Comparison of ENCODE assay signal across 37 cellular contexts in genomic region chr20:63596423-63596822, GRCh38. TPM values are rescaled to one million over a fixed set of nuclear protein-coding genes. Genes with fewer than 3 reads are reported as not detected.
"Had no signal": no experiment of that assay in that cellular context is flagged by ENCODE, and none has a peak within 500 bp of the region (broad histone marks: within the 10 kb centered on the region; RNA-seq: fewer than 3 reads in every experiment).

No MANE protein-coding gene starts in this region.

- H3K9me3 ChIP-seq: adrenal gland, body of pancreas, breast epithelium had no signal

- H3K27me3 ChIP-seq: adrenal gland, body of pancreas, brain microvascular endothelial cell, breast epithelium had no signal

- DNase-seq: activated B cell treated with CpG ODN at 0.5 μM for 24 hours; activated CD4-positive, alpha-beta memory T cell treated with anti-CD3 and anti-CD28 coated beads for 36 hours; activated CD4-positive, alpha-beta T cell treated with anti-CD3 and anti-CD28 coated beads for 4 hours; activated CD4-positive, alpha-beta T cell treated with anti-CD3 and anti-CD28 coated beads, Interleukin-2, amount 10 ng/mL, durations not matched to agents 24 days and 14 days; activated CD4-positive, alpha-beta T cell treated with anti-CD3 and anti-CD28 coated beads, Interleukin-2, amount 50 U/mL, for 1 hour; activated CD4-positive, alpha-beta T cell treated with anti-CD3 and anti-CD28 coated beads, Interleukin-2, amount 50 U/mL, for 4 hours; activated CD4-positive, CD25-positive, alpha-beta regulatory T cell treated with anti-CD3 and anti-CD28 coated beads, Interleukin-2, amount 50 U/mL, for 72 hours; activated CD8-positive, alpha-beta memory T cell treated with anti-CD3 and anti-CD28 coated beads, Interleukin-2, amount 50 U/mL, for 4 hours; activated CD8-positive, alpha-beta T cell treated with anti-CD3 and anti-CD28 coated beads for 36 hours; activated effector memory CD4-positive, alpha-beta T cell treated with anti-CD3 and anti-CD28 coated beads, Interleukin-2, amount 50 U/mL, for 16 hours; activated gamma-delta T cell treated with Interleukin-2 at 50 U/mL for 16 hours; activated naive CD4-positive, alpha-beta T cell; activated naive CD4-positive, alpha-beta T cell treated with anti-CD3 and anti-CD28 coated beads for 36 hours; activated naive CD4-positive, alpha-beta T cell treated with anti-CD3 and anti-CD28 coated beads, Interleukin-2, amount 50 U/mL, for 16 hours; activated naive CD8-positive, alpha-beta T cell treated with anti-CD3 and anti-CD28 coated beads for 36 hours; activated T-cell treated with anti-CD3 and anti-CD28 coated beads for 4 hours; activated T-cell treated with anti-CD3 and anti-CD28 coated beads, Interleukin-2, amount 50 U/mL, for 1 hour; activated T-cell treated with anti-CD3 and anti-CD28 coated beads, Interleukin-2, amount 50 U/mL, for 4 hours; activated T-cell treated with anti-CD3 and anti-CD28 coated beads, Interleukin-2, amount 50 U/mL, for 72 hours; adrenal gland; amniotic stem cell; body of pancreas; brain microvascular endothelial cell; central memory CD4-positive, alpha-beta T cell; T-helper 2 cell; T-helper 9 cell had no signal

- H3K4me3 ChIP-seq: adrenal gland, body of pancreas, breast epithelium had no signal

- H3K36me3 ChIP-seq: breast epithelium had no signal

- H3K27ac ChIP-seq: adrenal gland, body of pancreas, brain microvascular endothelial cell, breast epithelium, VCaP had no signal

- ATAC-seq: activated CD8-positive, alpha-beta T cell treated with anti-CD3 and anti-CD28 coated beads for 36 hours; activated naive CD4-positive, alpha-beta T cell treated with anti-CD3 and anti-CD28 coated beads, Interleukin-2, amount 50 U/mL, for 72 hours; activated T-cell treated with anti-CD3 and anti-CD28 coated beads, Interleukin-2, amount 50 U/mL, for 4 hours; activated T-cell treated with anti-CD3 and anti-CD28 coated beads, Interleukin-2, amount 50 U/mL, for 72 hours; activated T-helper 17 cell treated with anti-CD3 and anti-CD28 coated beads, Interleukin-2, amount 50 U/mL, for 72 hours; body of pancreas had no signal

- FAIRE-seq: astrocyte, TTC549 had no signal

- H3K4me1 ChIP-seq: body of pancreas, breast epithelium had no signal

RNA-seq across cellular contexts. Expression of gene FNDC11, which starts 42.5 kb away (rescaled TPM):
- total RNA-seq: cardiac septum had no signal

RNA-seq across cellular contexts. Expression of gene SRMS, which starts 48.9 kb away (rescaled TPM):
- total RNA-seq: activated CD4-positive, alpha-beta memory T cell treated with anti-CD3 and anti-CD28 coated beads for 36 hours; activated CD4-positive, alpha-beta T cell treated with anti-CD3 and anti-CD28 coated beads, Interleukin-2, amount 10 ng/mL, durations not matched to agents 24 days and 14 days; activated CD8-positive, alpha-beta memory T cell treated with anti-CD3 and anti-CD28 coated beads for 36 hours; activated CD8-positive, alpha-beta T cell treated with anti-CD3 and anti-CD28 coated beads for 36 hours; activated naive CD4-positive, alpha-beta T cell treated with anti-CD3 and anti-CD28 coated beads for 36 hours; activated naive CD4-positive, alpha-beta T cell treated with anti-CD3 and anti-CD28 coated beads, Interleukin-2, amount 50 U/mL, for 72 hours; activated naive CD8-positive, alpha-beta T cell treated with anti-CD3 and anti-CD28 coated beads for 36 hours; activated T-cell treated with anti-CD3 and anti-CD28 coated beads, Interleukin-2, amount 50 U/mL, for 4 hours; activated T-cell treated with anti-CD3 and anti-CD28 coated beads, Interleukin-2, amount 50 U/mL, for 72 hours; activated T-helper 1 cell treated with anti-CD3 and anti-CD28 coated beads, Interleukin-12 subunit alpha, Interleukin-12 subunit beta, Interleukin-2, Interleukin-4 antibody, amounts not matched to agents 30 ng/mL and 10 ng/mL and 1 ng/mL, durations not matched to agents 14 hours and 24 hours and 36 hours; activated T-helper 17 cell treated with anti-CD3 and anti-CD28 coated beads, Interleukin-2, amount 50 U/mL, for 72 hours; adrenal gland; aorta; body of pancreas; cardiac septum; cerebellum had no signal
- polyA plus RNA-seq: adrenal gland, aorta had no signal
